In genomic region chr12:63302269-63302940, GRCh38 we compare ENCODE assay signal across 12 cellular contexts.
DNase-seq lines count a peak whose midpoint lies in the region; ATAC-seq and TF ChIP-seq lines count a peak whose summit lies in the region.
"Had no signal": no experiment of that assay in that cellular context is flagged by ENCODE, and none has a peak within 500 bp of the region (broad histone marks: within the 10 kb centered on the region; RNA-seq: fewer than 3 reads in every experiment).

No MANE protein-coding gene starts in this region.

- H3K4me3 ChIP-seq in GM06990 (replicated peaks; ENCODE audit: low read depth, low read length) (peak overlapping the region; percentile 13; the same call in 1 of the 2 replicates), esophagus muscularis mucosa (no peak overlapping the region)

- peak; percentile 31 for DNase-seq in GM06990 (ENCODE audit: extremely low read depth, insufficient read length)
- DNase-seq in dermis blood vessel endothelial cell = peak; percentile 35
- DNase-seq in esophagus muscularis mucosa (ENCODE audit: extremely low spot score) = no peak
- DNase-seq in GOT3 (lab: John Stamatoyannopoulos, UW) = no peak
- no peak for DNase-seq in NCI-H1105 treated with DMSO at 0.1 percent for 48 hours (lab: John Stamatoyannopoulos, UW)
- DNase-seq: hippocampal formation, WERI-Rb-1 had no signal

- intact Hi-C loops in esophagus muscularis mucosa (cut with DNase I) = no loop called here

- no peaks in the 10 kb centered on the region for H3K9me3 ChIP-seq in esophagus muscularis mucosa

- no peaks in the 10 kb centered on the region for H3K27me3 ChIP-seq in GM06990 (replicated peaks; ENCODE audit: control insufficient read depth, insufficient read depth, low read length)
- H3K27me3 ChIP-seq in esophagus muscularis mucosa = no peaks in the 10 kb centered on the region

- H3K4me1 ChIP-seq in esophagus muscularis mucosa = no peaks in the 10 kb centered on the region

- TF ChIP-seq EP300 in esophagus muscularis mucosa (IDR thresholded peaks at IDR 0.05) = no peak

- H3K27ac ChIP-seq in esophagus muscularis mucosa (replicated peaks in 1 of 4) = no peak overlapping the region
- H3K27ac ChIP-seq: C4-2B, WERI-Rb-1 had no signal

- 51% methylated on average over 7 of the region's 7 CpGs for WGBS in esophagus muscularis mucosa

- H3K36me3 ChIP-seq in GM06990 (ENCODE audit: control insufficient read depth, insufficient read depth, low read length) = no peaks in the 10 kb centered on the region
- no peaks in the 10 kb centered on the region for H3K36me3 ChIP-seq in esophagus muscularis mucosa
- H3K36me3 ChIP-seq: WERI-Rb-1 had no signal

- ATAC-seq in GM19467 (IDR thresholded peaks at IDR 0.05; ENCODE audit: unreplicated experiment) (peak; percentile 71), HG03097 (IDR thresholded peaks at IDR 0.05; ENCODE audit: low FRiP score, unreplicated experiment) (peak; percentile 73), HG03521 (IDR thresholded peaks at IDR 0.05; ENCODE audit: unreplicated experiment) (no peak)
- ATAC-seq: HCT116 had no signal

- TF ChIP-seq CTCF in GM06990 (IDR thresholded peaks at IDR 0.05; ENCODE audit: insufficient read depth, low read length, poor library complexity, severe bottlenecking) = no peak
- TF ChIP-seq CTCF in esophagus muscularis mucosa (IDR thresholded peaks at IDR 0.05) = no peak

- no peak for TF ChIP-seq POLR2A in esophagus muscularis mucosa (IDR thresholded peaks at IDR 0.05; ENCODE audit: low read depth)

Comparison
In these comparisons a context has a peak if more than half of its experiments do, and no peak if none do; other contexts are left out.
1. DNase-seq: peak in GM06990 (single experiment) and dermis blood vessel endothelial cell (single experiment); none in esophagus muscularis mucosa (single experiment), GOT3 (single experiment) and NCI-H1105 treated with DMSO at 0.1 percent for 48 hours (single experiment).